ENCODE assay signal across 8 cellular contexts in the genomic region with DNA sequence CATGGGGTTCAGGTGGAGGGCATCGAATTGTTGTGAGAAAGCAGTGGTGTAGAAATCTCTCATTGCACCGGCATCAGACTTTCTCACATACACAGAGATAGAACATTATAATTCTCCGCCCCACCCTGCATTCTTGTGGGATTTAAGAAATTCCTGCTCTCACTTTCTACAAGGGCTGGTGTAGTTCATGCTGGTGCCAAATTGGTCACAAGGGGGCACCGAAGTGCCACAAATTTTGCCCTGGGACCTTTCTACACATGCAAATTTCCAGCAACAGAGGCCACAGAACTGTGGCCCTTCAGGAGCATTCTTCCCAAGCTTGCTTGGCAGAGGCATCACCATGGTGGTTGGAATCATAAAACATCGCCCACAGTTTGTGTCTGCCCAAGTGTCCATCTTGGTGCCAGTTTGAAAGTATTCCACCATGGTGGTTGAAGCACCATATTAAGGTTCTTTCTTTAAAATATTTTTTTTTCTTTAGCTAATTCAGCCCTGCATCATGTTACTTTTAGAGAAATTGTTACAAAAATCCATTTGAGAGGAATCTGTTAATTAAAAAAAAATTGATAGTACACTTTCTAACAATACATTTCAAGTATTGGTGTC.
DNase-seq lines count a peak whose midpoint lies in the region; ATAC-seq, FAIRE-seq and TF ChIP-seq lines count a peak whose summit lies in the region.

No MANE protein-coding gene starts in this region.

- no peaks in the 10 kb centered on the region for H3K27me3 ChIP-seq in effector memory CD4-positive, alpha-beta T cell (replicated peaks; ENCODE audit: control insufficient read depth, insufficient read depth, low read length, poor library complexity, severe bottlenecking)

- no peaks in the 10 kb centered on the region for H3K4me1 ChIP-seq in effector memory CD4-positive, alpha-beta T cell (ENCODE audit: control insufficient read depth, insufficient read depth, low read length, poor library complexity, severe bottlenecking)

- H3K4me3 Mint-ChIP-seq in stimulated activated memory B cell treated with anti-CD40 and anti-IgM and Interleukin-4, amounts not matched to agents 10 μg/mL and 1 μg/mL and 100 μg/mL, for 72 hours = no peak overlapping the region

- ATAC-seq in GM18870 (IDR thresholded peaks at IDR 0.05; ENCODE audit: unreplicated experiment) (peak; percentile 59), HG03135 (IDR thresholded peaks at IDR 0.05; ENCODE audit: unreplicated experiment) (peak; percentile 83)
- peak; percentile 64 for ATAC-seq in stimulated activated memory B cell treated with anti-CD40 and anti-IgM and Interleukin-4, amounts not matched to agents 10 μg/mL and 1 μg/mL and 100 μg/mL, for 72 hours

- no peaks in the 10 kb centered on the region for H3K36me3 Mint-ChIP-seq in stimulated activated memory B cell treated with anti-CD40 and anti-IgM and Interleukin-4, amounts not matched to agents 10 μg/mL and 1 μg/mL and 100 μg/mL, for 72 hours

- no peaks in the 10 kb centered on the region for H3K9me3 Mint-ChIP-seq in stimulated activated memory B cell treated with anti-CD40 and anti-IgM and Interleukin-4, amounts not matched to agents 10 μg/mL and 1 μg/mL and 100 μg/mL, for 72 hours

- peaks cover 8% of the 10 kb centered on the region for H3K4me1 Mint-ChIP-seq in stimulated activated memory B cell treated with anti-CD40 and anti-IgM and Interleukin-4, amounts not matched to agents 10 μg/mL and 1 μg/mL and 100 μg/mL, for 72 hours

- no peak for FAIRE-seq in D721Med (lab: Jason Lieb, UNC)

- H3K27me3 Mint-ChIP-seq in stimulated activated memory B cell treated with anti-CD40 and anti-IgM and Interleukin-4, amounts not matched to agents 10 μg/mL and 1 μg/mL and 100 μg/mL, for 72 hours = no peaks in the 10 kb centered on the region

- H3K27ac ChIP-seq in effector memory CD4-positive, alpha-beta T cell (ENCODE audit: insufficient read depth, low read length, poor library complexity, severe bottlenecking) = no peak overlapping the region

- no peak overlapping the region for H3K4me3 ChIP-seq in effector memory CD4-positive, alpha-beta T cell (ENCODE audit: insufficient read depth, low read depth, low read length, poor library complexity, severe bottlenecking)

- no peaks in the 10 kb centered on the region for H3K9me3 ChIP-seq in effector memory CD4-positive, alpha-beta T cell (ENCODE audit: control insufficient read depth, low read length)

- no peak overlapping the region for H3K27ac Mint-ChIP-seq in stimulated activated memory B cell treated with anti-CD40 and anti-IgM and Interleukin-4, amounts not matched to agents 10 μg/mL and 1 μg/mL and 100 μg/mL, for 72 hours

- no peak for DNase-seq in D721Med (ENCODE audit: insufficient read length, low spot score)
- DNase-seq in NCI-H345 (lab: John Stamatoyannopoulos, UW) = peak; percentile 73
- peak; percentile 58 for DNase-seq in amniotic epithelial cell (ENCODE audit: low read depth)
- DNase-seq in iPS DF 4.7 (ENCODE audit: extremely low read depth, low spot score) = peak; percentile 74
- DNase-seq in effector memory CD4-positive, alpha-beta T cell = no peak

- peak; percentile 82 for TF ChIP-seq CTCF in D721Med (IDR thresholded peaks at IDR 0.05; ENCODE audit: insufficient read depth, missing control alignments)

- H3K36me3 ChIP-seq in effector memory CD4-positive, alpha-beta T cell (ENCODE audit: control insufficient read depth, insufficient read depth, low read length) = no peaks in the 10 kb centered on the region

Comparison
In these comparisons a context has a peak if more than half of its experiments do, and no peak if none do; other contexts are left out.
1. DNase-seq: peak in NCI-H345 (single experiment), amniotic epithelial cell (single experiment) and iPS DF 4.7 (single experiment); none in D721Med (single experiment) and effector memory CD4-positive, alpha-beta T cell (0 of 3).
2. Peak in every context shown above with its lines, with median percentiles within 50 percentile points of each other: ATAC-seq.